ENCODE assay signal across 15 cellular contexts in the genomic region with DNA sequence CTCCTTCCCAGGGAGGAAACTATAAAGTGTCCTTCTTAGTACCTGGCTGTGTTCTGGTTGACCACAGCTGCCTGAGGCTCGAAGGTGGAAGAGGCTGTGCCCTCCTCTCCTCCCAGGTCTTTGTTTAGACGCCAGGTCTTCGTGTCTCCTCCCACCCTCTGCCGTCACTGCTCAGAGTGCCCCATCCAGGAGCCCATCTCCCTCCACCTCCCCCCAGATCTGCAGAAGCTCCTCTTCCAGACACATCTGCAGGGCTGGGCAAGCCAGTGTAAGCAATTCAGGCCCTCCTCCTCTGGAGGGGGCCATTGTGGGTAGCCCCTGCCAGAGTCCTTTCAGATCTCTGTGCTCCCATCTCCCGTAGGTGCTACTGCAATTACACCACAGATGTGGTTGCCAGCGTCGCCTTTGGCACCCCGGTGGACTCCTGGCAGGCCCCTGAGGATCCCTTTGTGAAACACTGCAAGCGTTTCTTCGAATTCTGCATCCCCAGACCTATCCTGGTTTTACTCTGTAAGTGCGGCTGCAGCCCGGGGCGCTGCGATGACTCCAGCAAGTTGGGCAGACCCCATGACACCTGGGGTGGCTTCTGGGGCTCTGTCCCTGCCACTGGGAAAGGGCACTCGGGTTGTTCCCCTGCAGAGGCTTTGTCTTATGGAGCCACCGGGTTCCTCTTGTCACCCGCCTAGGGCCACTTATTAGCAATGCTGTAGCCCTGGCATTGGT.
DNase-seq lines count a peak whose midpoint lies in the region; ATAC-seq and TF ChIP-seq lines count a peak whose summit lies in the region.
"Had no signal": no experiment of that assay in that cellular context is flagged by ENCODE, and none has a peak within 500 bp of the region (broad histone marks: within the 10 kb centered on the region; RNA-seq: fewer than 3 reads in every experiment).

No MANE protein-coding gene starts in this region.

- TF ChIP-seq CTCF in GM23338 (conservative IDR thresholded peaks at IDR 0.05; ENCODE audit: low read depth in 2 of 2) (no peak), hepatocyte (IDR thresholded peaks at IDR 0.05; ENCODE audit: poor library complexity) (no peak)

- H3K36me3 ChIP-seq in GM23338 (ENCODE audit: insufficient read depth) (no peaks in the 10 kb centered on the region), hepatocyte (replicated peaks; ENCODE audit: insufficient read depth, low read depth) (no peaks in the 10 kb centered on the region)
- H3K36me3 ChIP-seq: BE2C had no signal

- H3F3A ChIP-seq in GM23338 (replicated peaks; ENCODE audit: low read depth) = no peaks in the 10 kb centered on the region

- H3K4me2 ChIP-seq in GM23338 (no peak overlapping the region), hepatocyte (peak overlapping the region; percentile 47)
- H3K4me2 ChIP-seq: A549 had no signal

- no peaks in the 10 kb centered on the region for H3K9me3 Mint-ChIP-seq in GM23338
- peaks cover 2% of the 10 kb centered on the region for H3K9me3 Mint-ChIP-seq in stimulated activated memory B cell treated with anti-CD40 and anti-IgM and Interleukin-4, amounts not matched to agents 10 μg/mL and 1 μg/mL and 100 μg/mL, for 72 hours
- H3K9me3 Mint-ChIP-seq: HFFc6 had no signal

- peaks cover 6% of the 10 kb centered on the region for H3K27me3 Mint-ChIP-seq in GM23338 (ENCODE audit: insufficient read depth, low read depth, poor library complexity)
- H3K27me3 Mint-ChIP-seq in stimulated activated memory B cell treated with anti-CD40 and anti-IgM and Interleukin-4, amounts not matched to agents 10 μg/mL and 1 μg/mL and 100 μg/mL, for 72 hours = no peaks in the 10 kb centered on the region

- no peaks in the 10 kb centered on the region for H3K27me3 ChIP-seq in GM23338 (ENCODE audit: insufficient read depth)
- no peaks in the 10 kb centered on the region for H3K27me3 ChIP-seq in hepatocyte
- H3K27me3 ChIP-seq: BE2C had no signal

- H3K27ac ChIP-seq in GM23338 (ENCODE audit: low read depth) (no peak overlapping the region), hepatocyte (peak overlapping the region; percentile 57)
- H3K27ac ChIP-seq: A549 had no signal

- H3K9me2 ChIP-seq in GM23338 (ENCODE audit: insufficient read depth) = no peaks in the 10 kb centered on the region
- H3K9me2 ChIP-seq in hepatocyte (replicated peaks; ENCODE audit: insufficient read depth) = no peaks in the 10 kb centered on the region

- no peak overlapping the region for H3K4me3 Mint-ChIP-seq in GM23338
- no peak overlapping the region for H3K4me3 Mint-ChIP-seq in stimulated activated memory B cell treated with anti-CD40 and anti-IgM and Interleukin-4, amounts not matched to agents 10 μg/mL and 1 μg/mL and 100 μg/mL, for 72 hours
- H3K4me3 Mint-ChIP-seq: CD4-positive, CD25-positive, alpha-beta regulatory T cell; HFFc6 had no signal

- H3K4me1 Mint-ChIP-seq in GM23338 = peaks cover 31% of the 10 kb centered on the region
- H3K4me1 Mint-ChIP-seq in stimulated activated memory B cell treated with anti-CD40 and anti-IgM and Interleukin-4, amounts not matched to agents 10 μg/mL and 1 μg/mL and 100 μg/mL, for 72 hours = peaks cover 2% of the 10 kb centered on the region
- H3K4me1 Mint-ChIP-seq: CD4-positive, CD25-positive, alpha-beta regulatory T cell had no signal

- H2AFZ ChIP-seq in GM23338 = peak overlapping the region; percentile 59
- H2AFZ ChIP-seq in hepatocyte = no peak overlapping the region

- no peaks in the 10 kb centered on the region for H3K36me3 Mint-ChIP-seq in GM23338 (ENCODE audit: low read depth)
- H3K36me3 Mint-ChIP-seq in stimulated activated memory B cell treated with anti-CD40 and anti-IgM and Interleukin-4, amounts not matched to agents 10 μg/mL and 1 μg/mL and 100 μg/mL, for 72 hours = peaks cover 12% of the 10 kb centered on the region
- H3K36me3 Mint-ChIP-seq: CD4-positive, CD25-positive, alpha-beta regulatory T cell had no signal

- H3K4me1 ChIP-seq in GM23338 (ENCODE audit: insufficient read depth) = peaks cover 14% of the 10 kb centered on the region
- H3K4me1 ChIP-seq in hepatocyte (ENCODE audit: insufficient read depth) = peaks cover 35% of the 10 kb centered on the region

- no peak overlapping the region for H3K27ac Mint-ChIP-seq in GM23338
- H3K27ac Mint-ChIP-seq in stimulated activated memory B cell treated with anti-CD40 and anti-IgM and Interleukin-4, amounts not matched to agents 10 μg/mL and 1 μg/mL and 100 μg/mL, for 72 hours = no peak overlapping the region
- H3K27ac Mint-ChIP-seq: CD4-positive, CD25-positive, alpha-beta regulatory T cell; HFFc6 had no signal

- H4K20me1 ChIP-seq in GM23338 (replicated peaks; ENCODE audit: insufficient read depth) (no peaks in the 10 kb centered on the region), hepatocyte (ENCODE audit: insufficient read depth, poor library complexity, severe bottlenecking) (no peaks in the 10 kb centered on the region)

- no peak overlapping the region for H3K4me3 ChIP-seq in GM23338
- no peak overlapping the region for H3K4me3 ChIP-seq in hepatocyte
- H3K4me3 ChIP-seq: A549 had no signal

- H3K79me2 ChIP-seq in GM23338 (replicated peaks; ENCODE audit: insufficient read depth) = no peaks in the 10 kb centered on the region
- no peaks in the 10 kb centered on the region for H3K79me2 ChIP-seq in hepatocyte

- peak; percentile 66 for ATAC-seq in GM23338
- peak; percentile 41 for ATAC-seq in stimulated activated memory B cell treated with anti-CD40 and anti-IgM and Interleukin-4, amounts not matched to agents 10 μg/mL and 1 μg/mL and 100 μg/mL, for 72 hours
- no peak for ATAC-seq in GM21423 (IDR thresholded peaks at IDR 0.05; ENCODE audit: unreplicated experiment)
- ATAC-seq: A549, HepG2 had no signal

- H3K9me3 ChIP-seq in hepatocyte (ENCODE audit: low read depth) = no peaks in the 10 kb centered on the region
- H3K9me3 ChIP-seq: A549, BE2C had no signal

- no peak for DNase-seq in GM23338 (ENCODE audit: low spot score)
- peak; percentile 38 for DNase-seq in SK-N-DZ (ENCODE audit: low spot score)
- DNase-seq in hepatocyte (ENCODE audit: low spot score) = no peak
- no peak for DNase-seq in NCI-H446 (lab: John Stamatoyannopoulos, UW)
- no peak for DNase-seq in NCI-H128 (lab: John Stamatoyannopoulos, UW; ENCODE audit: unreplicated experiment)
- DNase-seq: BE2C; CD4-positive, CD25-positive, alpha-beta regulatory T cell; DMS53; GOT3; HCEC 1CT; HFFc6 had no signal

- 84% methylated on average over 17 of the region's 17 CpGs for WGBS in hepatocyte (ENCODE audit: low lambda C conversion rate, missing lambda C conversion rate)

TF ChIP-seq in GM23338, 12 proteins besides CTCF, POLR2A, EP300 and RAD21 (continues in another document):
- no peak for TF ChIP-seq NANOG (IDR thresholded peaks at IDR 0.05; ENCODE audit: borderline replicate concordance)
- TF ChIP-seq CREB1 (CRISPR knock-in tag; IDR thresholded peaks at IDR 0.05; ENCODE audit: low read depth) = no peak
- no peak for TF ChIP-seq ZNF331 (CRISPR knock-in tag; IDR thresholded peaks at IDR 0.05; ENCODE audit: low read depth)
- TF ChIP-seq, protein P1, sequence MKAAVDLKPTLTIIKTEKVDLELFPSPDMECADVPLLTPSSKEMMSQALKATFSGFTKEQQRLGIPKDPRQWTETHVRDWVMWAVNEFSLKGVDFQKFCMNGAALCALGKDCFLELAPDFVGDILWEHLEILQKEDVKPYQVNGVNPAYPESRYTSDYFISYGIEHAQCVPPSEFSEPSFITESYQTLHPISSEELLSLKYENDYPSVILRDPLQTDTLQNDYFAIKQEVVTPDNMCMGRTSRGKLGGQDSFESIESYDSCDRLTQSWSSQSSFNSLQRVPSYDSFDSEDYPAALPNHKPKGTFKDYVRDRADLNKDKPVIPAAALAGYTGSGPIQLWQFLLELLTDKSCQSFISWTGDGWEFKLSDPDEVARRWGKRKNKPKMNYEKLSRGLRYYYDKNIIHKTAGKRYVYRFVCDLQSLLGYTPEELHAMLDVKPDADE (IDR thresholded peaks at IDR 0.05) = no peak
- TF ChIP-seq JUNB (IDR thresholded peaks at IDR 0.05; ENCODE audit: unreplicated experiment) = no peak
- no peak for TF ChIP-seq POLR2AphosphoS5 (IDR thresholded peaks at IDR 0.05; ENCODE audit: low read depth)
- TF ChIP-seq ZNF114 (CRISPR knock-in tag; IDR thresholded peaks at IDR 0.05) = no peak
- TF ChIP-seq EZH2 (IDR thresholded peaks at IDR 0.05; ENCODE audit: low read depth, unreplicated experiment) = no peak
- no peak for TF ChIP-seq EZH2phosphoT487 (IDR thresholded peaks at IDR 0.05; ENCODE audit: unreplicated experiment)
